ENCODE assay signal across 1 cellular context in genomic region chr2:231713738-231714638, GRCh38.
TF ChIP-seq lines count a peak whose summit lies in the region.

No MANE protein-coding gene starts in this region.

TF ChIP-seq in SK-N-SH treated with all-trans-retinoic acid at 6 μM for 48 hours, 23 proteins besides CTCF, POLR2A, EP300 and RAD21 (continued from another document):
- TF ChIP-seq, protein P1, sequence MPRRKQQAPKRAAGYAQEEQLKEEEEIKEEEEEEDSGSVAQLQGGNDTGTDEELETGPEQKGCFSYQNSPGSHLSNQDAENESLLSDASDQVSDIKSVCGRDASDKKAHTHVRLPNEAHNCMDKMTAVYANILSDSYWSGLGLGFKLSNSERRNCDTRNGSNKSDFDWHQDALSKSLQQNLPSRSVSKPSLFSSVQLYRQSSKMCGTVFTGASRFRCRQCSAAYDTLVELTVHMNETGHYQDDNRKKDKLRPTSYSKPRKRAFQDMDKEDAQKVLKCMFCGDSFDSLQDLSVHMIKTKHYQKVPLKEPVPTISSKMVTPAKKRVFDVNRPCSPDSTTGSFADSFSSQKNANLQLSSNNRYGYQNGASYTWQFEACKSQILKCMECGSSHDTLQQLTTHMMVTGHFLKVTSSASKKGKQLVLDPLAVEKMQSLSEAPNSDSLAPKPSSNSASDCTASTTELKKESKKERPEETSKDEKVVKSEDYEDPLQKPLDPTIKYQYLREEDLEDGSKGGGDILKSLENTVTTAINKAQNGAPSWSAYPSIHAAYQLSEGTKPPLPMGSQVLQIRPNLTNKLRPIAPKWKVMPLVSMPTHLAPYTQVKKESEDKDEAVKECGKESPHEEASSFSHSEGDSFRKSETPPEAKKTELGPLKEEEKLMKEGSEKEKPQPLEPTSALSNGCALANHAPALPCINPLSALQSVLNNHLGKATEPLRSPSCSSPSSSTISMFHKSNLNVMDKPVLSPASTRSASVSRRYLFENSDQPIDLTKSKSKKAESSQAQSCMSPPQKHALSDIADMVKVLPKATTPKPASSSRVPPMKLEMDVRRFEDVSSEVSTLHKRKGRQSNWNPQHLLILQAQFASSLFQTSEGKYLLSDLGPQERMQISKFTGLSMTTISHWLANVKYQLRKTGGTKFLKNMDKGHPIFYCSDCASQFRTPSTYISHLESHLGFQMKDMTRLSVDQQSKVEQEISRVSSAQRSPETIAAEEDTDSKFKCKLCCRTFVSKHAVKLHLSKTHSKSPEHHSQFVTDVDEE (CRISPR knock-in tag; IDR thresholded peaks at IDR 0.05) = 0 out of 2 replicates have a peak, but pooled peaks have one; percentile 53
- TF ChIP-seq SNAI2 (CRISPR knock-in tag; IDR thresholded peaks at IDR 0.05) = no peak
- peak; percentile 76; the same call in 1 of the 2 replicates for TF ChIP-seq ARNTL (CRISPR knock-in tag; IDR thresholded peaks at IDR 0.05; ENCODE audit: borderline replicate concordance, low read depth)
- no peak for TF ChIP-seq BACH2 (CRISPR knock-in tag; IDR thresholded peaks at IDR 0.05; ENCODE audit: borderline replicate concordance)
- no peak for TF ChIP-seq OSR1 (CRISPR knock-in tag; IDR thresholded peaks at IDR 0.05)
- peak; percentile 52; the same call in 1 of the 2 replicates for TF ChIP-seq TOX (CRISPR knock-in tag; IDR thresholded peaks at IDR 0.05; ENCODE audit: borderline replicate concordance)
- no peak; the same call in 1 of the 2 replicates for TF ChIP-seq RARB (CRISPR knock-in tag; IDR thresholded peaks at IDR 0.05)
- 0 out of 2 replicates have a peak, but pooled peaks have one; percentile 18 for TF ChIP-seq TCF4 (CRISPR knock-in tag; IDR thresholded peaks at IDR 0.05; ENCODE audit: borderline replicate concordance)
- TF ChIP-seq PPARA (CRISPR knock-in tag; IDR thresholded peaks at IDR 0.05; ENCODE audit: borderline replicate concordance) = no peak
- no peak for TF ChIP-seq ZFP3 (CRISPR knock-in tag; IDR thresholded peaks at IDR 0.05)
- no peak for TF ChIP-seq ISL1 (CRISPR knock-in tag; IDR thresholded peaks at IDR 0.05)
